Comparison of ENCODE assay signal across 8 cellular contexts in the genomic region with DNA sequence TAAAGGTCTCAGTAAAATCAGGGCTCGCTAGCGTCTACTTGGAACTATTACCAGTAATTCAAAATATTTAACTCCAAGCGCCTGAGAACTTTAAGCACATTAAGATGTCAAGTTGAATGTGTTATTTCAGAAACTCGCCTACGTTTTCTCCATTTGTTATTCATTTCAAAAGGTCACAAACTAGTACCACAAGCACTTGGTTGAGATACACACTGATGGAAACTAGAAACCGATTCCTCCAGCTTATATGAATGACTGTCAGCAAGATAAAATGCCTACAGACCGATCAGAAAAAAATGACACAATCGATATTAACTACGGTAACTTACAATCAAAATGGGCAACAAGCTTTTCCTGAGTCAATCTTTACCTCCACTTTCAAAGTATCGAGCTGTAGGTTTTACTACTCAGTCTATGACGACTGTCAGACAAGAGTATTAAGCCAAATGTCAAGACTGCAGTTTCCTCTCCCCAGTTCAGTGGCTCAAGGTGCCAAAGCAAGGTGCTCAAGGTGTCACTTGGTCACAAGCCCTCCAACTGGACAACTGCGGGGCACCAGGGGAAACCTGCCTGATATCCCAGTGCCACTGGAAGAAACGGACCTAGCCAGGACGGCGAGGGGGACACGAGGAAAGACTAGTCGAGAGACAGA. TPM values are rescaled to one million over a fixed set of nuclear protein-coding genes. Genes with fewer than 3 reads are reported as not detected.
A peak's percentile ranks its signal among the peaks of the same experiment; 100 is the strongest.
DNase-seq lines count a peak whose midpoint lies in the region; ATAC-seq, FAIRE-seq and TF ChIP-seq lines count a peak whose summit lies in the region.

No MANE protein-coding gene starts in this region.

- no peak overlapping the region for H2BK120ac ChIP-seq in H1 (replicated peaks; ENCODE audit: low read depth, low read length)

- H3K27ac Mint-ChIP-seq in osteocyte (ENCODE audit: unreplicated experiment): peak overlapping the region; percentile 86

- H3K36me3 Mint-ChIP-seq in osteocyte (ENCODE audit: unreplicated experiment): peaks cover 4% of the 10 kb centered on the region

- no peak overlapping the region for H3K18ac ChIP-seq in H1 (ENCODE audit: extremely low read depth, low read length)

- H3K9ac ChIP-seq in H1 (replicated peaks in 1 of 4; ENCODE audit: extremely low read depth in 1 of 4, low read depth in 3 of 4, low read length in 3 of 4): peak overlapping the region; percentile 73 to 88 (median 80)

- POLR2A ChIA-PET in Panc1 (lab: Charles Lee): no interaction called here
- POLR2A ChIA-PET in H1 (lab: Charles Lee; ENCODE audit: partially characterized antibody): interaction anchor here (0.9 to 2.6 kb wide), 6 partner anchors 8 to 87 kb away, joined by 3 to 8 read pairs (median 4); no protein-coding TSS in a partner anchor

- peaks cover 3 to 27% of the 10 kb centered on the region in 2 experiments for H3K79me2 ChIP-seq in H1 (ENCODE audit: control insufficient read depth in 1 of 2, insufficient read depth in 2 of 2, low read length in 2 of 2)

- H3K14ac ChIP-seq in H1 (ENCODE audit: insufficient read length): no peak overlapping the region

- no peak overlapping the region for H4K91ac ChIP-seq in H1 (replicated peaks; ENCODE audit: insufficient read length, low read length)

- 39% methylated on average over 17 of the region's 17 CpGs; no CpG with 5 or more reads in 1 of the 2 experiments for WGBS in H1 (ENCODE audit: extremely low coverage in 1 of 2, insufficient coverage in 1 of 2, insufficient read length in 1 of 2, insufficient replicate concordance in 2 of 2, low coverage in 1 of 2, low lambda C conversion rate in 2 of 2, missing lambda C conversion rate in 1 of 2), 2 experiments

- no peak for TF ChIP-seq EP300 in H1 (IDR thresholded peaks at IDR 0.05; ENCODE audit: borderline replicate concordance in 1 of 2, low read depth in 2 of 2, low read length in 2 of 2)

- H3K9me3 ChIP-seq in Panc1 (ENCODE audit: control insufficient read depth, insufficient read depth, low read depth, low read length) (no peaks in the 10 kb centered on the region), H1 (ENCODE audit: insufficient read depth in 2 of 2, low read depth in 1 of 2, low read length in 1 of 2) (no peaks in the 10 kb centered on the region)

- H2BK12ac ChIP-seq in H1 (ENCODE audit: low read depth, low read length): no peak overlapping the region

- H3K4me1 ChIP-seq in Panc1 (ENCODE audit: control insufficient read depth, insufficient read depth, low read length) (peaks cover 7% of the 10 kb centered on the region), H1 (replicated peaks in 1 of 4; ENCODE audit: control insufficient read depth in 3 of 4, insufficient read depth in 4 of 4, low read length in 3 of 4) (peaks cover 0 to 31% (median 14%) of the 10 kb centered on the region in 4 experiments; a peak in 6 of 7 replicates)

- H2BK15ac ChIP-seq in H1 (ENCODE audit: low read length): no peak overlapping the region

- H3K4me2 ChIP-seq in H1 (ENCODE audit: insufficient read depth in 1 of 2, low read depth in 2 of 2, low read length in 2 of 2): peak overlapping the region; percentile 85 to 89

- no peak overlapping the region for H3K56ac ChIP-seq in H1 (replicated peaks; ENCODE audit: insufficient read length, low read depth, low read length)

- H3K27ac ChIP-seq in Panc1 (ENCODE audit: low read length): peak overlapping the region; percentile 92
- H3K27ac ChIP-seq in H1 (ENCODE audit: low read depth, low read length): peak overlapping the region; percentile 56; the same call in 1 of the 2 replicates

- H2AK5ac ChIP-seq in H1 (ENCODE audit: low read depth, low read length): no peak overlapping the region

- TF ChIP-seq CTCF in GM13977 (IDR thresholded peaks at IDR 0.05; ENCODE audit: extremely low read depth, insufficient read depth, missing control alignments) (no peak), Panc1 (IDR thresholded peaks at IDR 0.05) (no peak), H1 (IDR thresholded peaks at IDR 0.05; ENCODE audit: control extremely low read depth in 1 of 3, insufficient read depth in 1 of 3, low read depth in 1 of 3, low read length in 3 of 3) (no peak), osteocyte (IDR thresholded peaks at IDR 0.05) (no peak)

- 0 out of 2 replicates have a peak overlapping the region, but pooled peaks have one; percentile 23 for H2AFZ ChIP-seq in H1 (ENCODE audit: low read length)

- H2BK5ac ChIP-seq in H1 (ENCODE audit: low read depth, low read length): no peak overlapping the region

- H2BK20ac ChIP-seq in H1 (ENCODE audit: low read length): no peak overlapping the region

- H3K4me3 Mint-ChIP-seq in osteocyte (ENCODE audit: unreplicated experiment): peak overlapping the region; percentile 90

- peaks cover 25% of the 10 kb centered on the region for H3K23me2 ChIP-seq in H1 (ENCODE audit: low read depth, low read length)

- no peak overlapping the region for H4K8ac ChIP-seq in H1 (ENCODE audit: extremely low read depth, insufficient read depth, low read length)

- CTCF ChIA-PET in Panc1 (lab: Charles Lee): no interaction called here
- CTCF ChIA-PET in H1 (lab: Charles Lee; ENCODE audit: partially characterized antibody): interaction anchor here (1.6 kb wide), 1 partner anchor 60 kb away, joined by 4 read pairs; no protein-coding TSS in a partner anchor

- intact Hi-C loops in Panc1 (cut with micrococcal nuclease; ENCODE audit: unreplicated experiment): no loop called here

- in situ Hi-C loops in GM13977 (cut with MboI; ENCODE audit: low pct_unique_long_range_greater_than_20kb, low sequenced_read_pairs, unreplicated experiment): no loop called here
- in situ Hi-C loops in Panc1 (cut with HindIII; ENCODE audit: low pct_unique_long_range_greater_than_20kb, low sequenced_read_pairs): loop anchor here (25.0 kb wide), 1 partner anchor 134 kb away; the partner anchor contains the start of gene FBF1

- no peaks in the 10 kb centered on the region for H3K27me3 ChIP-seq in Panc1 (ENCODE audit: control insufficient read depth, insufficient read depth, low read length)
- H3K27me3 ChIP-seq in H1 (replicated peaks in 1 of 4; ENCODE audit: control insufficient read depth in 3 of 4, extremely low read depth in 1 of 4, insufficient read depth in 3 of 4, low read length in 3 of 4): peaks cover 31 to 38% (median 35%) of the 10 kb centered on the region in 4 experiments

- H3K27me3 Mint-ChIP-seq in osteocyte (ENCODE audit: unreplicated experiment): peaks cover 22% of the 10 kb centered on the region

- no peaks in the 10 kb centered on the region for H3K9me3 Mint-ChIP-seq in osteocyte (ENCODE audit: unreplicated experiment)

- H4K20me1 ChIP-seq in H1 (replicated peaks in 1 of 2; ENCODE audit: control insufficient read depth in 1 of 2, insufficient read depth in 2 of 2, low read length in 2 of 2): peaks cover 2 to 11% of the 10 kb centered on the region in 2 experiments

- H3K4ac ChIP-seq in H1 (replicated peaks; ENCODE audit: insufficient read length, low read depth, low read length): no peak overlapping the region

- peaks cover 10% of the 10 kb centered on the region for H3K36me3 ChIP-seq in Panc1 (ENCODE audit: control insufficient read depth, insufficient read depth, low read length)
- H3K36me3 ChIP-seq in H1 (ENCODE audit: control insufficient read depth in 2 of 4, insufficient read depth in 4 of 4, low read length in 3 of 4): peaks cover 5 to 9% (median 7%) of the 10 kb centered on the region in 4 experiments; a peak in 6 of 8 replicates

- peaks cover 31% of the 10 kb centered on the region for H3K4me1 Mint-ChIP-seq in osteocyte (ENCODE audit: unreplicated experiment)

- ATAC-seq in Panc1 (peak; percentile 3), HG03045 (IDR thresholded peaks at IDR 0.05; ENCODE audit: unreplicated experiment) (no peak)

- TF ChIP-seq RAD21 in H1 (IDR thresholded peaks at IDR 0.05 in 1 of 2, conservative IDR thresholded peaks at IDR 0.05 in 1 of 2; ENCODE audit: low read depth in 2 of 2, low read length in 2 of 2): no peak

- H3K4me3 ChIP-seq in Panc1 (ENCODE audit: low read depth in 2 of 2, low read length in 2 of 2) (peak overlapping the region; percentile 88 to 92), H1 (ENCODE audit: extremely low read depth in 1 of 4, insufficient read depth in 2 of 4, low read depth in 3 of 4, low read length in 4 of 4) (peak overlapping the region; percentile 84 to 98 (median 96))

- no peak for TF ChIP-seq POLR2A in H1 (IDR thresholded peaks at IDR 0.05; ENCODE audit: control extremely low read depth in 1 of 2, low read depth in 2 of 2, low read length in 2 of 2)

- no peak overlapping the region for H3K23ac ChIP-seq in H1 (ENCODE audit: insufficient read length)

- peak; percentile 76 for DNase-seq in GM13977 (ENCODE audit: low spot score)
- DNase-seq in Panc1 (ENCODE audit: low read depth, low spot score): no peak
- DNase-seq in H1 (ENCODE audit: low read depth in 1 of 2, low spot score in 2 of 2): peak in 1 of 2 experiments; percentile 54
- no peak for DNase-seq in osteocyte (ENCODE audit: extremely low spot score, unreplicated experiment)
- no peak for DNase-seq in NCI-H2171 treated with DMSO at 0.1 percent for 48 hours (lab: John Stamatoyannopoulos, UW)
- no peak for DNase-seq in NCI-H748 treated with DMSO at 0.1 percent for 48 hours (lab: John Stamatoyannopoulos, UW)
- no peak for DNase-seq in kidney tubule cell (ENCODE audit: low spot score)

- peaks cover 6% of the 10 kb centered on the region; the same call in 1 of the 2 replicates for H3K79me1 ChIP-seq in H1 (ENCODE audit: low read depth, low read length)

- FAIRE-seq in H1 (lab: Jason Lieb, UNC): no peak

- TSS peak; percentile 90 for BruUV-seq in Panc1 (replicated peaks; lab: Mats Ljungman, UMichigan)

- H4K5ac ChIP-seq in H1 (ENCODE audit: insufficient read length, low read depth, low read length): no peak overlapping the region

RNA-seq across cellular contexts. Expression of gene SRP68, which starts 0.7 kb away (rescaled TPM):
- total RNA-seq in Panc1 (2021; ENCODE audit: unreplicated experiment) (100 TPM), osteocyte (73.7 and 74.7 TPM in 2 replicates)
- polyA plus RNA-seq in Panc1 (2012; ENCODE audit: insufficient read length): 93.8 TPM
- total RNA-seq in H1 (2021; fragmentation: NEBNext Ultra II Directional; extraction: Animal tissue kit (Norgen Biotek cat#: 25700)): 83.5 and 84.6 TPM in 2 replicates
- polyA plus RNA-seq in H1 (2011; rRNA removed): 50.0 and 57.7 TPM in 2 replicates
- 60.9 TPM for polyA plus RNA-seq in H1 (2011; cell fraction: cytosol; rRNA removed)
- polyA plus RNA-seq in H1 (2011; cell fraction: nucleus; rRNA removed): 48.2 TPM
- 70.6 to 85.2 TPM (median 74.1 TPM) in 4 replicates for polyA plus RNA-seq in H1 (2012, experiment 1 of 2)
- polyA plus RNA-seq in H1 (2012, experiment 2 of 2): 17.8 TPM
- 46.0 TPM for polyA plus RNA-seq in H1 (2013, experiment 1 of 2)
- polyA plus RNA-seq in H1 (2013, experiment 2 of 2): 46.1 TPM
- polyA minus RNA-seq in H1 (2011; rRNA and poly(A)+ RNA removed): 61.8 and 68.0 TPM in 2 replicates
- 37.0 TPM for polyA minus RNA-seq in H1 (2011; cell fraction: cytosol; rRNA and poly(A)+ RNA removed)
- polyA minus RNA-seq in H1 (2011; cell fraction: nucleus; rRNA and poly(A)+ RNA removed): 33.6 TPM

RNA-seq across cellular contexts. Expression of gene GALR2, which starts 3.0 kb away (rescaled TPM):
- total RNA-seq in Panc1 (2021; ENCODE audit: unreplicated experiment) (0.41 TPM), osteocyte (not detected in 2 replicates)
- polyA plus RNA-seq in Panc1 (2012; ENCODE audit: insufficient read length): 1.6 TPM
- total RNA-seq in H1 (2021; fragmentation: NEBNext Ultra II Directional; extraction: Animal tissue kit (Norgen Biotek cat#: 25700)): 0.86 and 1.0 TPM in 2 replicates
- 2.2 and 2.5 TPM in 2 replicates for polyA plus RNA-seq in H1 (2011; rRNA removed)
- 1.1 TPM for polyA plus RNA-seq in H1 (2011; cell fraction: cytosol; rRNA removed)
- polyA plus RNA-seq in H1 (2011; cell fraction: nucleus; rRNA removed): 1.3 TPM
- 0.43 to 0.55 TPM (median 0.53 TPM) in 3 of 4 replicates, not detected in the other for polyA plus RNA-seq in H1 (2012, experiment 1 of 2)
- polyA plus RNA-seq in H1 (2012, experiment 2 of 2): 0.34 TPM
- 0.65 TPM for polyA plus RNA-seq in H1 (2013, experiment 1 of 2)
- polyA plus RNA-seq in H1 (2013, experiment 2 of 2): 0.75 TPM
- polyA minus RNA-seq in H1 (2011; rRNA and poly(A)+ RNA removed): not detected in 2 replicates
- polyA minus RNA-seq in H1 (2011; cell fraction: cytosol; rRNA and poly(A)+ RNA removed): not detected
- not detected for polyA minus RNA-seq in H1 (2011; cell fraction: nucleus; rRNA and poly(A)+ RNA removed)

RNA-seq across cellular contexts. Expression of gene ZACN, which starts 7.4 kb away (rescaled TPM):
- total RNA-seq in Panc1 (2021; ENCODE audit: unreplicated experiment) (not detected), osteocyte (not detected in 2 replicates)
- 42.5 TPM for polyA plus RNA-seq in Panc1 (2012; ENCODE audit: insufficient read length)
- 0.26 TPM in 1 of 2 replicates, not detected in the other for total RNA-seq in H1 (2021; fragmentation: NEBNext Ultra II Directional; extraction: Animal tissue kit (Norgen Biotek cat#: 25700))
- not detected in 2 replicates for polyA plus RNA-seq in H1 (2011; rRNA removed)
- 0.03 TPM for polyA plus RNA-seq in H1 (2011; cell fraction: cytosol; rRNA removed)
- 0.33 TPM for polyA plus RNA-seq in H1 (2011; cell fraction: nucleus; rRNA removed)
- polyA plus RNA-seq in H1 (2012, experiment 1 of 2): 9.6 to 20.9 TPM (median 19.9 TPM) in 4 replicates
- 16.5 TPM for polyA plus RNA-seq in H1 (2012, experiment 2 of 2)
- not detected for polyA plus RNA-seq in H1 (2013, experiment 1 of 2)
- not detected for polyA plus RNA-seq in H1 (2013, experiment 2 of 2)
- polyA minus RNA-seq in H1 (2011; rRNA and poly(A)+ RNA removed): not detected in 2 replicates
- polyA minus RNA-seq in H1 (2011; cell fraction: cytosol; rRNA and poly(A)+ RNA removed): not detected
- 0.60 TPM for polyA minus RNA-seq in H1 (2011; cell fraction: nucleus; rRNA and poly(A)+ RNA removed)

RNA-seq across cellular contexts. Expression of gene EXOC7, which starts 32.0 kb away (rescaled TPM):
- total RNA-seq in Panc1 (2021; ENCODE audit: unreplicated experiment) (190 TPM), osteocyte (158 and 164 TPM in 2 replicates)
- polyA plus RNA-seq in Panc1 (2012; ENCODE audit: insufficient read length): 127 TPM
- 92.6 and 95.3 TPM in 2 replicates for total RNA-seq in H1 (2021; fragmentation: NEBNext Ultra II Directional; extraction: Animal tissue kit (Norgen Biotek cat#: 25700))
- 77.1 and 83.3 TPM in 2 replicates for polyA plus RNA-seq in H1 (2011; rRNA removed)
- 73.6 TPM for polyA plus RNA-seq in H1 (2011; cell fraction: cytosol; rRNA removed)
- polyA plus RNA-seq in H1 (2011; cell fraction: nucleus; rRNA removed): 231 TPM
- polyA plus RNA-seq in H1 (2012, experiment 1 of 2): 53.1 to 105 TPM (median 63.0 TPM) in 4 replicates
- polyA plus RNA-seq in H1 (2012, experiment 2 of 2): 42.5 TPM
- polyA plus RNA-seq in H1 (2013, experiment 1 of 2): 44.0 TPM
- 43.4 TPM for polyA plus RNA-seq in H1 (2013, experiment 2 of 2)
- 129 and 130 TPM in 2 replicates for polyA minus RNA-seq in H1 (2011; rRNA and poly(A)+ RNA removed)
- polyA minus RNA-seq in H1 (2011; cell fraction: cytosol; rRNA and poly(A)+ RNA removed): 56.7 TPM
- polyA minus RNA-seq in H1 (2011; cell fraction: nucleus; rRNA and poly(A)+ RNA removed): 113 TPM

RNA-seq across cellular contexts. Expression of gene EVPL, which starts 44.5 kb away (rescaled TPM):
- total RNA-seq in Panc1 (2021; ENCODE audit: unreplicated experiment) (36.4 TPM), osteocyte (not detected in 2 replicates)
- polyA plus RNA-seq in Panc1 (2012; ENCODE audit: insufficient read length): 44.9 TPM
- 0.75 and 0.99 TPM in 2 replicates for total RNA-seq in H1 (2021; fragmentation: NEBNext Ultra II Directional; extraction: Animal tissue kit (Norgen Biotek cat#: 25700))
- polyA plus RNA-seq in H1 (2011; rRNA removed): 0.20 and 0.35 TPM in 2 replicates
- 0.25 TPM for polyA plus RNA-seq in H1 (2011; cell fraction: cytosol; rRNA removed)
- polyA plus RNA-seq in H1 (2011; cell fraction: nucleus; rRNA removed): 0.98 TPM
- 0.30 to 0.69 TPM (median 0.51 TPM) in 4 replicates for polyA plus RNA-seq in H1 (2012, experiment 1 of 2)
- 0.20 TPM for polyA plus RNA-seq in H1 (2012, experiment 2 of 2)
- 0.55 TPM for polyA plus RNA-seq in H1 (2013, experiment 1 of 2)
- polyA plus RNA-seq in H1 (2013, experiment 2 of 2): 0.40 TPM
- polyA minus RNA-seq in H1 (2011; rRNA and poly(A)+ RNA removed): 0.06 and 0.12 TPM in 2 replicates
- 0.88 TPM for polyA minus RNA-seq in H1 (2011; cell fraction: cytosol; rRNA and poly(A)+ RNA removed)
- 0.30 TPM for polyA minus RNA-seq in H1 (2011; cell fraction: nucleus; rRNA and poly(A)+ RNA removed)
